Comparison of ENCODE assay signal across 1 cellular context in the genomic region with DNA sequence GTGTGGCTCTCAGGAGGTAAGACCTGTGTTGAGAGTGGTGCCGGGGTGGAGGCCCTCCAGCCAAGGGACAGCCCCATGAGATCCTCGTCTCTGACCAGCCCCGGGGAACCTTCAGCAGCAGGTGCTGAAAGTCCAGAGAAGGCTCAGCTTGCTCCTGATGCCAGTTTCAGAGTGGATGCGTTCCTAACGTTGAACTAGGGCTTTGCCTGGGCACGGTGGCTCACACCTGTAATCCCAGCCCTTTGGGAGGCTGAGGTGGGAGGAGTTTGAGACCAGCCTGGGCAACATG.
TF ChIP-seq lines count a peak whose summit lies in the region.

No MANE protein-coding gene starts in this region.

TF ChIP-seq in HEK293T, 16 proteins besides CTCF, POLR2A, EP300 and RAD21 (continued from another document):
- TF ChIP-seq TARDBP (IDR thresholded peaks at IDR 0.05) (no peak), BHLHE40 (IDR thresholded peaks at IDR 0.05; ENCODE audit: borderline replicate concordance) (no peak), FOXM1 (IDR thresholded peaks at IDR 0.05; ENCODE audit: borderline replicate concordance) (no peak)
